In genomic region chr14:103561381-103562134, GRCh38 we compare ENCODE assay signal across 2 cellular contexts.
A peak's percentile ranks its signal among the peaks of the same experiment; 100 is the strongest.
TF ChIP-seq lines count a peak whose summit lies in the region.

No MANE protein-coding gene starts in this region.

TF ChIP-seq in A549, 52 proteins besides CTCF, POLR2A, EP300 and RAD21:
- TF ChIP-seq HMGXB4 (CRISPR knock-in tag; IDR thresholded peaks at IDR 0.05; ENCODE audit: borderline replicate concordance), result no peak
- TF ChIP-seq ZNF302 (CRISPR knock-in tag; IDR thresholded peaks at IDR 0.05), result no peak
- no peak for TF ChIP-seq FOSL2 (IDR thresholded peaks at IDR 0.05)
- peak; percentile 41; the same call in 1 of the 2 replicates for TF ChIP-seq FOSL2 (CRISPR knock-in tag; IDR thresholded peaks at IDR 0.05)
- 0 out of 2 replicates have a peak, but pooled peaks have one; percentile 35 for TF ChIP-seq TP53 (CRISPR knock-in tag; IDR thresholded peaks at IDR 0.05)
- no peak for TF ChIP-seq CEBPB (IDR thresholded peaks at IDR 0.05)
- TF ChIP-seq FOXS1 (CRISPR knock-in tag; IDR thresholded peaks at IDR 0.05), result no peak
- TF ChIP-seq HOXA7 (CRISPR knock-in tag; IDR thresholded peaks at IDR 0.05), result no peak
- no peak for TF ChIP-seq EHMT2 (IDR thresholded peaks at IDR 0.05; ENCODE audit: low read depth)
- TF ChIP-seq HDAC2 (IDR thresholded peaks at IDR 0.05), result no peak
- TF ChIP-seq NR3C1 (IDR thresholded peaks at IDR 0.05), result no peak
- no peak for TF ChIP-seq RCOR1 (IDR thresholded peaks at IDR 0.05; ENCODE audit: low read depth, low read length)
- no peak for TF ChIP-seq KDM1A (IDR thresholded peaks at IDR 0.05; ENCODE audit: low read depth)
- TF ChIP-seq ELK1 (IDR thresholded peaks at IDR 0.05; ENCODE audit: low read depth, low read length), result no peak
- no peak for TF ChIP-seq SMC3 (IDR thresholded peaks at IDR 0.05)
- TF ChIP-seq MAX (IDR thresholded peaks at IDR 0.05), result no peak
- no peak for TF ChIP-seq POLR2AphosphoS2 (conservative IDR thresholded peaks at IDR 0.05; ENCODE audit: low read length)
- no peak for TF ChIP-seq ATOH8 (CRISPR knock-in tag; IDR thresholded peaks at IDR 0.05; ENCODE audit: low read depth)

TF ChIP-seq in K562, 482 proteins besides CTCF, POLR2A, EP300 and RAD21 (continues in another document):
- TF ChIP-seq ZNF583 (CRISPR knock-in tag; IDR thresholded peaks at IDR 0.05) (no peak), SPI1 (IDR thresholded peaks at IDR 0.05; ENCODE audit: borderline replicate concordance, low read depth, low read length) (peak; percentile 36; the same call in 1 of the 2 replicates), ARID3B (CRISPR knock-in tag; IDR thresholded peaks at IDR 0.05; ENCODE audit: borderline replicate concordance) (no peak), IRF1 (CRISPR knock-in tag; IDR thresholded peaks at IDR 0.05; ENCODE audit: borderline replicate concordance) (no peak), CEBPZ (IDR thresholded peaks at IDR 0.05; ENCODE audit: borderline replicate concordance, low read depth, low read length) (no peak), SMARCB1 (IDR thresholded peaks at IDR 0.05; ENCODE audit: insufficient read length, low read depth) (no peak), BHLHE40 (IDR thresholded peaks at IDR 0.05; ENCODE audit: low read length) (no peak), CREM (IDR thresholded peaks at IDR 0.05; ENCODE audit: low read depth) (peak; percentile 39), ZNF696 (CRISPR knock-in tag; conservative IDR thresholded peaks at IDR 0.05) (no peak), MED1 (CRISPR knock-in tag; IDR thresholded peaks at IDR 0.05; ENCODE audit: borderline replicate concordance) (no peak), CREB1 (IDR thresholded peaks at IDR 0.05) (no peak), CREB1 (CRISPR knock-in tag; IDR thresholded peaks at IDR 0.05) (no peak), ZNF785 (CRISPR knock-in tag; IDR thresholded peaks at IDR 0.05) (no peak), SIN3A (IDR thresholded peaks at IDR 0.05; ENCODE audit: borderline replicate concordance in 2 of 2, control insufficient read depth in 1 of 2, low read depth in 2 of 2, low read length in 2 of 2) (peak in 1 of 2 experiments; percentile 42; a peak in 1 of 4 replicates), NCOA1 (IDR thresholded peaks at IDR 0.05; ENCODE audit: low read depth) (no peak), SAFB (IDR thresholded peaks at IDR 0.05; ENCODE audit: borderline replicate concordance, low read depth, low read length) (no peak), CLOCK (CRISPR knock-in tag; IDR thresholded peaks at IDR 0.05; ENCODE audit: borderline replicate concordance) (no peak), POLR3A (IDR thresholded peaks at IDR 0.05; ENCODE audit: borderline replicate concordance, extremely low read depth, insufficient read depth, insufficient read length) (no peak), SAP30 (IDR thresholded peaks at IDR 0.05; ENCODE audit: borderline replicate concordance, insufficient read depth, low read depth, low read length, poor library complexity, severe bottlenecking) (no peak), ELK1 (CRISPR knock-in tag; IDR thresholded peaks at IDR 0.05) (no peak), HDAC8 (tag; IDR thresholded peaks at IDR 0.05) (no peak), HSF4 (CRISPR knock-in tag; IDR thresholded peaks at IDR 0.05; ENCODE audit: borderline replicate concordance) (no peak), RCOR1 (IDR thresholded peaks at IDR 0.05; ENCODE audit: borderline replicate concordance in 1 of 2, low read depth in 2 of 2, low read length in 2 of 2) (no peak), MXD1 (CRISPR knock-in tag; IDR thresholded peaks at IDR 0.05; ENCODE audit: borderline replicate concordance, poor library complexity, severe bottlenecking) (no peak), ZC3H8 (IDR thresholded peaks at IDR 0.05) (no peak), EGR1 (conservative IDR thresholded peaks at IDR 0.05) (0 out of 2 replicates have a peak, but pooled peaks have one; percentile 17), HMG20B (CRISPR knock-in tag; IDR thresholded peaks at IDR 0.05) (no peak), CCAR2 (IDR thresholded peaks at IDR 0.05; ENCODE audit: low read depth, low read length) (no peak), KLF16 (IDR thresholded peaks at IDR 0.05) (no peak), MTA3 (IDR thresholded peaks at IDR 0.05; ENCODE audit: borderline replicate concordance) (no peak), DPF2 (IDR thresholded peaks at IDR 0.05) (no peak), SNAPC5 (CRISPR knock-in tag; IDR thresholded peaks at IDR 0.05) (no peak), ZNF609 (CRISPR knock-in tag; IDR thresholded peaks at IDR 0.05; ENCODE audit: borderline replicate concordance) (no peak), ZNF717 (CRISPR knock-in tag; IDR thresholded peaks at IDR 0.05) (no peak), RFX1 (IDR thresholded peaks at IDR 0.05) (peak; percentile 74), VEZF1 (CRISPR knock-in tag; IDR thresholded peaks at IDR 0.05) (no peak), ATF3 (IDR thresholded peaks at IDR 0.05) (peak; percentile 35), ATF3 (CRISPR knock-in tag; conservative IDR thresholded peaks at IDR 0.05) (no peak)
